1 cellular context compared by ENCODE assay signal in genomic region chr6:22921831-22922230, GRCh38.
TF ChIP-seq lines count a peak whose summit lies in the region.

No MANE protein-coding gene starts in this region.

TF ChIP-seq in endothelial cell of umbilical vein, 7 proteins besides CTCF, POLR2A, EP300 and RAD21:
- no peak for TF ChIP-seq EZH2 (IDR thresholded peaks at IDR 0.05; ENCODE audit: borderline replicate concordance, low read depth, low read length, severe bottlenecking)
- TF ChIP-seq GATA2 (IDR thresholded peaks at IDR 0.05; ENCODE audit: insufficient read depth, insufficient read length, low read depth, low read length), result no peak
- TF ChIP-seq MAX (IDR thresholded peaks at IDR 0.05; ENCODE audit: insufficient read depth, insufficient read length), result no peak
- no peak for TF ChIP-seq FOS (IDR thresholded peaks at IDR 0.05; ENCODE audit: borderline replicate concordance, insufficient read depth, low read length)
- TF ChIP-seq JUN (IDR thresholded peaks at IDR 0.05; ENCODE audit: borderline replicate concordance, insufficient read depth, insufficient read length, low read depth), result no peak
- TF ChIP-seq POLR2AphosphoS5 (IDR thresholded peaks at IDR 0.05; ENCODE audit: insufficient read depth, low read depth, low read length), result no peak
